9 cellular contexts compared by ENCODE assay signal in genomic region chr21:28674807-28675206, GRCh38.
"Had no signal": no experiment of that assay in that cellular context is flagged by ENCODE, and none has a peak within 500 bp of the region (broad histone marks: within the 10 kb centered on the region; RNA-seq: fewer than 3 reads in every experiment).

No MANE protein-coding gene starts in this region.

- H3K27me3 ChIP-seq: cardiac muscle cell, hepatocyte, left lung, right lobe of liver had no signal

- H3K36me3 ChIP-seq: cardiac muscle cell, left lung, right lobe of liver, WERI-Rb-1 had no signal

- H3K27ac ChIP-seq: cardiac muscle cell, hepatocyte, right lobe of liver, WERI-Rb-1 had no signal

- H3K4me1 ChIP-seq: left lung, right lobe of liver had no signal

- H3K9me3 ChIP-seq: right lobe of liver had no signal

- H2AFZ ChIP-seq: hepatocyte had no signal

- ATAC-seq: left lung, right lobe of liver, T-helper 17 cell had no signal

- H3K4me3 ChIP-seq: cardiac muscle cell, hepatocyte, left lung, right lobe of liver had no signal

- H3K79me2 ChIP-seq: hepatocyte had no signal

- DNase-seq: activated CD4-positive, alpha-beta T cell treated with anti-CD3 and anti-CD28 coated beads, Interleukin-2, amount 50 U/mL, for 48 hours; activated naive CD4-positive, alpha-beta T cell treated with anti-CD3 and anti-CD28 coated beads, Interleukin-2, amount 10 ng/mL, durations not matched to agents 7 days and 5 days; islet precursor cell; left lung; right lobe of liver; T-helper 17 cell; WERI-Rb-1 had no signal

- H3K4me2 ChIP-seq: hepatocyte had no signal
